Comparison of ENCODE assay signal across 1 cellular context in the genomic region with DNA sequence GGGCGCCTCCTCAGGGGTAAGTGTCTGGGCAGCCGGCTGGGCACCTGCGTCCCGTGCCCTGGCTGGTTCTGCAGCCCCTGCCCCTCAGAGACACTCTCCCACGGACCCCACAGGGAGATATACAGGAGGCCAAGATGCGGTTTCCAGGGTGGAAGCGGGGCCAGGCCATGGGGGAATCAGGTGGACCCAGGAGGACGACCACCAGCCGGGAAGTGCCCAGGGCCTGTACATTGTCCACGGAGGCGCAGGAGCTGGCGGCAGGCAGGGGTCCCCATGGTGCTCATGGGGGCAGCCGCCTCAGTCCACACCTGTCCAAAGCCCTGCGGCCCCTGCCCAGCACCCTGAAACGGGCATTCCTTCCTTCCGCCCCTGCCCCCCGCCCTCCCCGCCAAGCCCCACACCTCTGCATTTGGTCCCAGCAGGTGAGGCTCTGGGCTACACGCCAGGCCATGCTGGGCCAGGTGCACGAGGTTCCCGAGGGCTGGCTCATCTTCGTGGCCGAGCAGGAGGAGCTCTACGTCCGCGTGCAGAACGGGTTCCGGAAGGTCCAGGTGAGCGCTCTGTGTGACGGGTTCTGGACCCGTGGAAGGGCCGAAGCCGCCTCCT.
TF ChIP-seq lines count a peak whose summit lies in the region.

No MANE protein-coding gene starts in this region.

TF ChIP-seq in HepG2, 621 proteins besides CTCF, POLR2A, EP300 and RAD21 (continued from another document):
- TF ChIP-seq, protein P1, sequence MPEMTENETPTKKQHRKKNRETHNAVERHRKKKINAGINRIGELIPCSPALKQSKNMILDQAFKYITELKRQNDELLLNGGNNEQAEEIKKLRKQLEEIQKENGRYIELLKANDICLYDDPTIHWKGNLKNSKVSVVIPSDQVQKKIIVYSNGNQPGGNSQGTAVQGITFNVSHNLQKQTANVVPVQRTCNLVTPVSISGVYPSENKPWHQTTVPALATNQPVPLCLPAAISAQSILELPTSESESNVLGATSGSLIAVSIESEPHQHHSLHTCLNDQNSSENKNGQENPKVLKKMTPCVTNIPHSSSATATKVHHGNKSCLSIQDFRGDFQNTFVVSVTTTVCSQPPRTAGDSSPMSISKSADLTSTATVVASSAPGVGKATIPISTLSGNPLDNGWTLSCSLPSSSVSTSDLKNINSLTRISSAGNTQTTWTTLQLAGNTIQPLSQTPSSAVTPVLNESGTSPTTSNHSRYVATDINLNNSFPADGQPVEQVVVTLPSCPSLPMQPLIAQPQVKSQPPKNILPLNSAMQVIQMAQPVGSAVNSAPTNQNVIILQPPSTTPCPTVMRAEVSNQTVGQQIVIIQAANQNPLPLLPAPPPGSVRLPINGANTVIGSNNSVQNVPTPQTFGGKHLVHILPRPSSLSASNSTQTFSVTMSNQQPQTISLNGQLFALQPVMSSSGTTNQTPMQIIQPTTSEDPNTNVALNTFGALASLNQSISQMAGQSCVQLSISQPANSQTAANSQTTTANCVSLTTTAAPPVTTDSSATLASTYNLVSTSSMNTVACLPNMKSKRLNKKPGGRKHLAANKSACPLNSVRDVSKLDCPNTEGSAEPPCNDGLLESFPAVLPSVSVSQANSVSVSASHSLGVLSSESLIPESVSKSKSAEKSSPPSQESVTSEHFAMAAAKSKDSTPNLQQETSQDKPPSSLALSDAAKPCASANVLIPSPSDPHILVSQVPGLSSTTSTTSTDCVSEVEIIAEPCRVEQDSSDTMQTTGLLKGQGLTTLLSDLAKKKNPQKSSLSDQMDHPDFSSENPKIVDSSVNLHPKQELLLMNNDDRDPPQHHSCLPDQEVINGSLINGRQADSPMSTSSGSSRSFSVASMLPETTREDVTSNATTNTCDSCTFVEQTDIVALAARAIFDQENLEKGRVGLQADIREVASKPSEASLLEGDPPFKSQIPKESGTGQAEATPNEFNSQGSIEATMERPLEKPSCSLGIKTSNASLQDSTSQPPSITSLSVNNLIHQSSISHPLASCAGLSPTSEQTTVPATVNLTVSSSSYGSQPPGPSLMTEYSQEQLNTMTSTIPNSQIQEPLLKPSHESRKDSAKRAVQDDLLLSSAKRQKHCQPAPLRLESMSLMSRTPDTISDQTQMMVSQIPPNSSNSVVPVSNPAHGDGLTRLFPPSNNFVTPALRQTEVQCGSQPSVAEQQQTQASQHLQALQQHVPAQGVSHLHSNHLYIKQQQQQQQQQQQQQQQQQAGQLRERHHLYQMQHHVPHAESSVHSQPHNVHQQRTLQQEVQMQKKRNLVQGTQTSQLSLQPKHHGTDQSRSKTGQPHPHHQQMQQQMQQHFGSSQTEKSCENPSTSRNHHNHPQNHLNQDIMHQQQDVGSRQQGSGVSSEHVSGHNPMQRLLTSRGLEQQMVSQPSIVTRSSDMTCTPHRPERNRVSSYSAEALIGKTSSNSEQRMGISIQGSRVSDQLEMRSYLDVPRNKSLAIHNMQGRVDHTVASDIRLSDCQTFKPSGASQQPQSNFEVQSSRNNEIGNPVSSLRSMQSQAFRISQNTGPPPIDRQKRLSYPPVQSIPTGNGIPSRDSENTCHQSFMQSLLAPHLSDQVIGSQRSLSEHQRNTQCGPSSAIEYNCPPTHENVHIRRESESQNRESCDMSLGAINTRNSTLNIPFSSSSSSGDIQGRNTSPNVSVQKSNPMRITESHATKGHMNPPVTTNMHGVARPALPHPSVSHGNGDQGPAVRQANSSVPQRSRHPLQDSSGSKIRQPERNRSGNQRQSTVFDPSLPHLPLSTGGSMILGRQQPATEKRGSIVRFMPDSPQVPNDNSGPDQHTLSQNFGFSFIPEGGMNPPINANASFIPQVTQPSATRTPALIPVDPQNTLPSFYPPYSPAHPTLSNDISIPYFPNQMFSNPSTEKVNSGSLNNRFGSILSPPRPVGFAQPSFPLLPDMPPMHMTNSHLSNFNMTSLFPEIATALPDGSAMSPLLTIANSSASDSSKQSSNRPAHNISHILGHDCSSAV (CRISPR knock-in tag; IDR thresholded peaks at IDR 0.05; ENCODE audit: borderline replicate concordance): no peak
- TF ChIP-seq AGO1 (IDR thresholded peaks at IDR 0.05; ENCODE audit: low read depth, low read length, poor library complexity, severe bottlenecking) (peak; percentile 39), KMT2B (CRISPR knock-in tag; IDR thresholded peaks at IDR 0.05) (no peak), RBFOX2 (IDR thresholded peaks at IDR 0.05; ENCODE audit: low read depth, low read length) (0 out of 2 replicates have a peak, but pooled peaks have one; percentile 23), XBP1 (CRISPR knock-in tag; IDR thresholded peaks at IDR 0.05) (no peak), AGO2 (optimal IDR thresholded peaks at IDR 0.05; ENCODE audit: low read depth, low read length) (peak; percentile 62), NCOR1 (IDR thresholded peaks at IDR 0.05; ENCODE audit: borderline replicate concordance, low read length) (no peak), KAT8 (CRISPR knock-in tag; IDR thresholded peaks at IDR 0.05) (no peak), ZNF737 (CRISPR knock-in tag; IDR thresholded peaks at IDR 0.05; ENCODE audit: borderline replicate concordance) (no peak), ZNF460 (CRISPR knock-in tag; IDR thresholded peaks at IDR 0.05; ENCODE audit: borderline replicate concordance) (no peak), ZNF24 (IDR thresholded peaks at IDR 0.05) (no peak)
